In genomic region chr1:231211005-231211857, GRCh38 we compare ENCODE assay signal across 8 cellular contexts. TPM values are rescaled to one million over a fixed set of nuclear protein-coding genes. Genes with fewer than 3 reads are reported as not detected.
A peak's percentile ranks its signal among the peaks of the same experiment; 100 is the strongest.
DNase-seq lines count a peak whose midpoint lies in the region; ATAC-seq and TF ChIP-seq lines count a peak whose summit lies in the region.

No MANE protein-coding gene starts in this region.

- H3K27me3 ChIP-seq in lower lobe of right lung (ENCODE audit: low read depth): no peaks in the 10 kb centered on the region

- H3K4me1 Mint-ChIP-seq in CD14-positive monocyte: peaks cover 7% of the 10 kb centered on the region
- peaks cover 13% of the 10 kb centered on the region for H3K4me1 Mint-ChIP-seq in activated CD4-positive, alpha-beta T cell treated with anti-CD3 and anti-CD28 coated beads, Interleukin-2, amount 10 ng/mL, durations not matched to agents 24 days and 14 days

- intact Hi-C loops in CD14-positive monocyte (cut with micrococcal nuclease) (loop anchor here (2.0 to 5.0 kb wide), 2 partner anchors 294 kb away; no protein-coding TSS in a partner anchor), lower lobe of right lung (cut with DNase I) (no loop called here)
- intact Hi-C loops in activated CD4-positive, alpha-beta T cell treated with anti-CD3 and anti-CD28 coated beads, Interleukin-2, amount 10 ng/mL, durations not matched to agents 24 days and 14 days (cut with micrococcal nuclease): loop anchor here (1.0 to 10.0 kb wide), 6 partner anchors 30 to 569 kb away; partner anchors contain the start of genes C1orf198, COG2 and GNPAT

- peak overlapping the region; percentile 25 for H3K27ac ChIP-seq in lower lobe of right lung

- H3K4me3 Mint-ChIP-seq in CD14-positive monocyte: peak overlapping the region; percentile 97 to 98
- H3K4me3 Mint-ChIP-seq in activated CD4-positive, alpha-beta T cell treated with anti-CD3 and anti-CD28 coated beads, Interleukin-2, amount 10 ng/mL, durations not matched to agents 24 days and 14 days: peak overlapping the region; percentile 91

- no peaks in the 10 kb centered on the region for H3K9me3 Mint-ChIP-seq in CD14-positive monocyte
- H3K9me3 Mint-ChIP-seq in activated CD4-positive, alpha-beta T cell treated with anti-CD3 and anti-CD28 coated beads, Interleukin-2, amount 10 ng/mL, durations not matched to agents 24 days and 14 days: no peaks in the 10 kb centered on the region

- peak overlapping the region; percentile 56 for H3K4me3 ChIP-seq in lower lobe of right lung

- ATAC-seq in HG03439 (IDR thresholded peaks at IDR 0.05; ENCODE audit: unreplicated experiment) (peak; percentile 85), lower lobe of right lung (peak; percentile 93 to 94)

- peaks cover 8 to 10% (median 9%) of the 10 kb centered on the region in 3 donors for H3K27me3 Mint-ChIP-seq in CD14-positive monocyte (ENCODE audit: low read depth in 3 of 3)
- peaks cover 7% of the 10 kb centered on the region for H3K27me3 Mint-ChIP-seq in activated CD4-positive, alpha-beta T cell treated with anti-CD3 and anti-CD28 coated beads, Interleukin-2, amount 10 ng/mL, durations not matched to agents 24 days and 14 days

- DNase-seq in CD14-positive monocyte (ENCODE audit: low spot score) (peak; percentile 61), GM19240 (ENCODE audit: insufficient read length, low spot score) (peak; percentile 96), NCI-H460 (ENCODE audit: extremely low read depth, low read depth) (peak; percentile 84), dermis blood vessel endothelial cell (peak; percentile 83), lower lobe of right lung (peak; percentile 84)
- peak; percentile 97 for DNase-seq in activated CD4-positive, alpha-beta T cell treated with anti-CD3 and anti-CD28 coated beads, Interleukin-2, amount 10 ng/mL, durations not matched to agents 24 days and 14 days
- DNase-seq in stimulated activated CD4-positive, alpha-beta T cell treated with anti-CD3 and anti-CD28 coated beads, TNF-alpha, amount 100 ng/mL, for 1 hour (ENCODE audit: low read depth in 3 of 3, low spot score in 1 of 3): peak; percentile 72 to 93 (median 79)

- H3K27ac Mint-ChIP-seq in CD14-positive monocyte: peak overlapping the region in 3 of 7 donors; percentile 40 to 79 (median 76)
- H3K27ac Mint-ChIP-seq in activated CD4-positive, alpha-beta T cell treated with anti-CD3 and anti-CD28 coated beads, Interleukin-2, amount 10 ng/mL, durations not matched to agents 24 days and 14 days: peak overlapping the region; percentile 82

- TF ChIP-seq CTCF in CD14-positive monocyte (IDR thresholded peaks at IDR 0.05) (peak; percentile 93), lower lobe of right lung (IDR thresholded peaks at IDR 0.05) (peak; percentile 92)

- no peaks in the 10 kb centered on the region for H3K9me3 ChIP-seq in lower lobe of right lung

- no peaks in the 10 kb centered on the region for H3K36me3 Mint-ChIP-seq in CD14-positive monocyte
- H3K36me3 Mint-ChIP-seq in activated CD4-positive, alpha-beta T cell treated with anti-CD3 and anti-CD28 coated beads, Interleukin-2, amount 10 ng/mL, durations not matched to agents 24 days and 14 days (ENCODE audit: low read depth): no peaks in the 10 kb centered on the region

- no peaks in the 10 kb centered on the region for H3K36me3 ChIP-seq in lower lobe of right lung

- H3K4me1 ChIP-seq in lower lobe of right lung: no peaks in the 10 kb centered on the region

RNA-seq across cellular contexts. Expression of gene GNPAT, which starts 29.8 kb away (rescaled TPM):
- polyA plus RNA-seq in CD14-positive monocyte: 10 to 100 TPM; 34.8 to 40.3 TPM
- 94.4 and 95.9 TPM in 2 replicates for total RNA-seq in NCI-H460 (2014; rRNA removed; shearing (Covaris generic))
- 54.1 and 78.1 TPM in 2 replicates for polyA plus RNA-seq in NCI-H460 (2014; cell fraction: nucleus; rRNA removed)
- 45.6 and 47.5 TPM in 2 replicates for total RNA-seq in activated CD4-positive, alpha-beta T cell treated with anti-CD3 and anti-CD28 coated beads, Interleukin-2, amount 10 ng/mL, durations not matched to agents 24 days and 14 days
- total RNA-seq in dermis blood vessel endothelial cell (51.7 and 69.0 TPM in 2 replicates), lower lobe of right lung (36.7 TPM)

RNA-seq across cellular contexts. Expression of gene TRIM67, which starts 49.4 kb away (rescaled TPM):
- polyA plus RNA-seq in CD14-positive monocyte: not detected
- 0.07 and 0.12 TPM in 2 replicates for total RNA-seq in NCI-H460 (2014; rRNA removed; shearing (Covaris generic))
- 0.78 TPM in 1 of 2 replicates, not detected in the other for polyA plus RNA-seq in NCI-H460 (2014; cell fraction: nucleus; rRNA removed)
- not detected in 2 replicates for total RNA-seq in activated CD4-positive, alpha-beta T cell treated with anti-CD3 and anti-CD28 coated beads, Interleukin-2, amount 10 ng/mL, durations not matched to agents 24 days and 14 days
- total RNA-seq in dermis blood vessel endothelial cell: not detected in 2 replicates
- not detected for total RNA-seq in lower lobe of right lung

Comparison
In these comparisons a context has a peak if more than half of its experiments do, and no peak if none do; other contexts are left out.
1. Peak in every context shown above with its lines: DNase-seq, ATAC-seq, H3K4me3 ChIP-seq and H3K27ac ChIP-seq.